ENCODE assay signal across 1 cellular context in the genomic region with DNA sequence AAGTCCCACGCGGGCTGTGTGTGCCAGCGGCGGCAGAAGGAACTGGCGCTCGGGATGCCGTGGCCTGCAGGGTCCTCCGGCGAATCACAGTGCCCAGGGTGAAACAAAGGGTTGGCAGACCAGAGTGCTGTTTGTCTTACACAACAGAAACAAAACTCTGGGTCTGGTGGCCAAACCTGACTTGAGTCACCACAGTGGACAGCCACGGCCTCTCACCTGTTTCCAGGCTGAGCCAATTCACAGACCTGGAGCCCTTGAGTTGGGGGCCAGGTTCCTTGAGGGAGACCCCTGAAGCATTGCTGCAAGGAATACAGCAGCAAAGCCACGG.
TF ChIP-seq lines count a peak whose summit lies in the region.

No MANE protein-coding gene starts in this region.

TF ChIP-seq in HepG2, 621 proteins besides CTCF, POLR2A, EP300 and RAD21 (continued from another document):
- TF ChIP-seq, protein P1, sequence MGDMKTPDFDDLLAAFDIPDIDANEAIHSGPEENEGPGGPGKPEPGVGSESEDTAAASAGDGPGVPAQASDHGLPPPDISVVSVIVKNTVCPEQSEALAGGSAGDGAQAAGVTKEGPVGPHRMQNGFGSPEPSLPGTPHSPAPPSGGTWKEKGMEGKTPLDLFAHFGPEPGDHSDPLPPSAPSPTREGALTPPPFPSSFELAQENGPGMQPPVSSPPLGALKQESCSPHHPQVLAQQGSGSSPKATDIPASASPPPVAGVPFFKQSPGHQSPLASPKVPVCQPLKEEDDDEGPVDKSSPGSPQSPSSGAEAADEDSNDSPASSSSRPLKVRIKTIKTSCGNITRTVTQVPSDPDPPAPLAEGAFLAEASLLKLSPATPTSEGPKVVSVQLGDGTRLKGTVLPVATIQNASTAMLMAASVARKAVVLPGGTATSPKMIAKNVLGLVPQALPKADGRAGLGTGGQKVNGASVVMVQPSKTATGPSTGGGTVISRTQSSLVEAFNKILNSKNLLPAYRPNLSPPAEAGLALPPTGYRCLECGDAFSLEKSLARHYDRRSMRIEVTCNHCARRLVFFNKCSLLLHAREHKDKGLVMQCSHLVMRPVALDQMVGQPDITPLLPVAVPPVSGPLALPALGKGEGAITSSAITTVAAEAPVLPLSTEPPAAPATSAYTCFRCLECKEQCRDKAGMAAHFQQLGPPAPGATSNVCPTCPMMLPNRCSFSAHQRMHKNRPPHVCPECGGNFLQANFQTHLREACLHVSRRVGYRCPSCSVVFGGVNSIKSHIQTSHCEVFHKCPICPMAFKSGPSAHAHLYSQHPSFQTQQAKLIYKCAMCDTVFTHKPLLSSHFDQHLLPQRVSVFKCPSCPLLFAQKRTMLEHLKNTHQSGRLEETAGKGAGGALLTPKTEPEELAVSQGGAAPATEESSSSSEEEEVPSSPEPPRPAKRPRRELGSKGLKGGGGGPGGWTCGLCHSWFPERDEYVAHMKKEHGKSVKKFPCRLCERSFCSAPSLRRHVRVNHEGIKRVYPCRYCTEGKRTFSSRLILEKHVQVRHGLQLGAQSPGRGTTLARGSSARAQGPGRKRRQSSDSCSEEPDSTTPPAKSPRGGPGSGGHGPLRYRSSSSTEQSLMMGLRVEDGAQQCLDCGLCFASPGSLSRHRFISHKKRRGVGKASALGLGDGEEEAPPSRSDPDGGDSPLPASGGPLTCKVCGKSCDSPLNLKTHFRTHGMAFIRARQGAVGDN (CRISPR knock-in tag; IDR thresholded peaks at IDR 0.05), result peak; percentile 71
- TF ChIP-seq, protein P2, sequence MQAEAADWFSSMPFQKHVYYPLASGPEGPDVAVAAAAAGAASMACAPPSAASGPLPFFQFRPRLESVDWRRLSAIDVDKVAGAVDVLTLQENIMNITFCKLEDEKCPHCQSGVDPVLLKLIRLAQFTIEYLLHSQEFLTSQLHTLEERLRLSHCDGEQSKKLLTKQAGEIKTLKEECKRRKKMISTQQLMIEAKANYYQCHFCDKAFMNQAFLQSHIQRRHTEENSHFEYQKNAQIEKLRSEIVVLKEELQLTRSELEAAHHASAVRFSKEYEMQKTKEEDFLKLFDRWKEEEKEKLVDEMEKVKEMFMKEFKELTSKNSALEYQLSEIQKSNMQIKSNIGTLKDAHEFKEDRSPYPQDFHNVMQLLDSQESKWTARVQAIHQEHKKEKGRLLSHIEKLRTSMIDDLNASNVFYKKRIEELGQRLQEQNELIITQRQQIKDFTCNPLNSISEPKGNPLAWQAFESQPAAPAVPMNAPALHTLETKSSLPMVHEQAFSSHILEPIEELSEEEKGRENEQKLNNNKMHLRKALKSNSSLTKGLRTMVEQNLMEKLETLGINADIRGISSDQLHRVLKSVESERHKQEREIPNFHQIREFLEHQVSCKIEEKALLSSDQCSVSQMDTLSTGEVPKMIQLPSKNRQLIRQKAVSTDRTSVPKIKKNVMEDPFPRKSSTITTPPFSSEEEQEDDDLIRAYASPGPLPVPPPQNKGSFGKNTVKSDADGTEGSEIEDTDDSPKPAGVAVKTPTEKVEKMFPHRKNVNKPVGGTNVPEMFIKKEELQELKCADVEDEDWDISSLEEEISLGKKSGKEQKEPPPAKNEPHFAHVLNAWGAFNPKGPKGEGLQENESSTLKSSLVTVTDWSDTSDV (CRISPR knock-in tag; IDR thresholded peaks at IDR 0.05), result peak; percentile 19; the same call in 1 of the 2 replicates
- TF ChIP-seq ZNF567 (CRISPR knock-in tag; IDR thresholded peaks at IDR 0.05; ENCODE audit: borderline replicate concordance) (0 out of 2 replicates have a peak, but pooled peaks have one; percentile 15), NAIF1 (CRISPR knock-in tag; IDR thresholded peaks at IDR 0.05; ENCODE audit: borderline replicate concordance) (0 out of 2 replicates have a peak, but pooled peaks have one; percentile 9), PHF21A (CRISPR knock-in tag; IDR thresholded peaks at IDR 0.05) (peak; percentile 44; the same call in 1 of the 2 replicates), CHD4 (IDR thresholded peaks at IDR 0.05; ENCODE audit: borderline replicate concordance, low read length) (no peak), ZNF792 (CRISPR knock-in tag; IDR thresholded peaks at IDR 0.05) (0 out of 2 replicates have a peak, but pooled peaks have one; percentile 3), ZNF766 (CRISPR knock-in tag; IDR thresholded peaks at IDR 0.05; ENCODE audit: borderline replicate concordance) (peak; percentile 2; the same call in 1 of the 2 replicates), KAT2B (IDR thresholded peaks at IDR 0.05; ENCODE audit: borderline replicate concordance, low read depth, low read length) (no peak)
- TF ChIP-seq, protein P3, sequence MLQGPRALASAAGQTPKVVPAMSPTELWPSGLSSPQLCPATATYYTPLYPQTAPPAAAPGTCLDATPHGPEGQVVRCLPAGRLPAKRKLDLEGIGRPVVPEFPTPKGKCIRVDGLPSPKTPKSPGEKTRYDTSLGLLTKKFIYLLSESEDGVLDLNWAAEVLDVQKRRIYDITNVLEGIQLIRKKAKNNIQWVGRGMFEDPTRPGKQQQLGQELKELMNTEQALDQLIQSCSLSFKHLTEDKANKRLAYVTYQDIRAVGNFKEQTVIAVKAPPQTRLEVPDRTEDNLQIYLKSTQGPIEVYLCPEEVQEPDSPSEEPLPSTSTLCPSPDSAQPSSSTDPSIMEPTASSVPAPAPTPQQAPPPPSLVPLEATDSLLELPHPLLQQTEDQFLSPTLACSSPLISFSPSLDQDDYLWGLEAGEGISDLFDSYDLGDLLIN (CRISPR knock-in tag; IDR thresholded peaks at IDR 0.05; ENCODE audit: borderline replicate concordance), result 0 out of 2 replicates have a peak, but pooled peaks have one; percentile 24
- TF ChIP-seq, protein P4, sequence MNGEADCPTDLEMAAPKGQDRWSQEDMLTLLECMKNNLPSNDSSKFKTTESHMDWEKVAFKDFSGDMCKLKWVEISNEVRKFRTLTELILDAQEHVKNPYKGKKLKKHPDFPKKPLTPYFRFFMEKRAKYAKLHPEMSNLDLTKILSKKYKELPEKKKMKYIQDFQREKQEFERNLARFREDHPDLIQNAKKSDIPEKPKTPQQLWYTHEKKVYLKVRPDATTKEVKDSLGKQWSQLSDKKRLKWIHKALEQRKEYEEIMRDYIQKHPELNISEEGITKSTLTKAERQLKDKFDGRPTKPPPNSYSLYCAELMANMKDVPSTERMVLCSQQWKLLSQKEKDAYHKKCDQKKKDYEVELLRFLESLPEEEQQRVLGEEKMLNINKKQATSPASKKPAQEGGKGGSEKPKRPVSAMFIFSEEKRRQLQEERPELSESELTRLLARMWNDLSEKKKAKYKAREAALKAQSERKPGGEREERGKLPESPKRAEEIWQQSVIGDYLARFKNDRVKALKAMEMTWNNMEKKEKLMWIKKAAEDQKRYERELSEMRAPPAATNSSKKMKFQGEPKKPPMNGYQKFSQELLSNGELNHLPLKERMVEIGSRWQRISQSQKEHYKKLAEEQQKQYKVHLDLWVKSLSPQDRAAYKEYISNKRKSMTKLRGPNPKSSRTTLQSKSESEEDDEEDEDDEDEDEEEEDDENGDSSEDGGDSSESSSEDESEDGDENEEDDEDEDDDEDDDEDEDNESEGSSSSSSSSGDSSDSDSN (CRISPR knock-in tag; IDR thresholded peaks at IDR 0.05), result 0 out of 2 replicates have a peak, but pooled peaks have one; percentile 10
TF ChIP-seq in HepG2: peak in this region for 25.
